8 cellular contexts compared by ENCODE assay signal in the genomic region with DNA sequence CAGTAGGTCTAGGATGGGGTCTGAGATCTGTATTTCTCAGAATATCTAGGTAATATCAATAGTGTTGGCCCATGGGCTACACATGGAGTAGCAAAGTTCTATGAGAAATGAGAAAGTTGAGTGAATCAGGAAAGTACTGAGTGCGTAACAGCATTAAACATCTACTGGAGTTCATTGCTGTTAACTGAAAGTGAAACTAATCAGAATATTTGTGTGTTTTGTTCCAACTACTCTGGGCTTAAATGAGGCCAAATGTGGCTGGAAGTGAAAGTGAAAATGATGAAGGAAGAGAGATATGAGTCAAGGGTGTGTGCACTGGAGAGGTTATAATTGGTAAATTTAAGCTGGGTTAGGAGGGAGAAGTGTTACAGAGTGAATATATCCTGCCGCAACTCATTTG. TPM values are rescaled to one million over a fixed set of nuclear protein-coding genes. Genes with fewer than 3 reads are reported as not detected.
DNase-seq lines count a peak whose midpoint lies in the region; ATAC-seq and TF ChIP-seq lines count a peak whose summit lies in the region.

No MANE protein-coding gene starts in this region.

- peak overlapping the region; percentile 24; the same call in 1 of the 2 replicates for H3K4me3 ChIP-seq in IMR-90 (ENCODE audit: insufficient read depth, low read depth, low read length)

- H3K36me3 ChIP-seq in IMR-90 (ENCODE audit: control insufficient read depth, insufficient read depth, low read length) = no peaks in the 10 kb centered on the region

- peak; percentile 39 for DNase-seq in IMR-90
- peak in 1 of 2 donors; percentile 12 for DNase-seq in activated naive CD4-positive, alpha-beta T cell treated with anti-CD3 and anti-CD28 coated beads, Interleukin-2, amount 50 U/mL, for 72 hours (ENCODE audit: low spot score in 2 of 2)
- peak in 1 of 2 donors; percentile 46 for DNase-seq in memory B cell (ENCODE audit: low spot score in 2 of 2)
- no peak for DNase-seq in NCI-H82 (lab: John Stamatoyannopoulos, UW)
- DNase-seq in GDM1 (lab: John Stamatoyannopoulos, UW) = no peak
- DNase-seq in NCI-H2227 treated with DMSO at 0.1 percent for 48 hours (lab: John Stamatoyannopoulos, UW) = no peak

- H4K5ac ChIP-seq in IMR-90 (ENCODE audit: low read depth, low read length) = no peak overlapping the region

- in situ Hi-C loops in IMR-90 (cut with MboI; ENCODE audit: low sequenced_read_pairs) = no loop called here

- H3K4me2 ChIP-seq in IMR-90 (ENCODE audit: low read depth, low read length) = peak overlapping the region; percentile 72

- no peak overlapping the region for H2BK120ac ChIP-seq in IMR-90 (ENCODE audit: low read depth, low read length)

- no peaks in the 10 kb centered on the region for H3K79me1 ChIP-seq in IMR-90 (ENCODE audit: low read depth in 1 of 2, low read length in 2 of 2)

- POLR2A ChIA-PET in IMR-90 (lab: Charles Lee; ENCODE audit: unreplicated experiment) = no interaction called here

- no peak overlapping the region for H3K14ac ChIP-seq in IMR-90 (replicated peaks; ENCODE audit: low read depth, low read length)

- CTCF ChIA-PET in IMR-90 (lab: Yijun Ruan, JAX) = no interaction called here

- H3K4me1 ChIP-seq in IMR-90 (ENCODE audit: control insufficient read depth, insufficient read depth, low read length) = no peaks in the 10 kb centered on the region

- no TSS peak for BruUV-seq in IMR-90 (replicated peaks; lab: Mats Ljungman, UMichigan)

- TF ChIP-seq POLR2A in IMR-90 (IDR thresholded peaks at IDR 0.05; ENCODE audit: low read depth, low read length) = no peak

- no peak overlapping the region for H2BK5ac ChIP-seq in IMR-90 (ENCODE audit: low read depth, low read length, poor library complexity, severe bottlenecking)

- no peaks in the 10 kb centered on the region for H3K27me3 Mint-ChIP-seq in memory B cell

- intact Hi-C loops in IMR-90 (cut with micrococcal nuclease) = no loop called here

- H4K91ac ChIP-seq in IMR-90 (ENCODE audit: insufficient read depth, low read depth, low read length) = no peak overlapping the region

- no peak overlapping the region for H3K56ac ChIP-seq in IMR-90 (ENCODE audit: extremely low read depth, insufficient read depth, low read length)

- no peak for TF ChIP-seq CTCF in IMR-90 (conservative IDR thresholded peaks at IDR 0.05; ENCODE audit: low read depth, low read length)

- TF ChIP-seq RAD21 in IMR-90 (IDR thresholded peaks at IDR 0.05; ENCODE audit: low read length) = no peak

- no peak overlapping the region for H3K4ac ChIP-seq in IMR-90 (ENCODE audit: low read depth, low read length)

- H3K4me3 Mint-ChIP-seq in memory B cell = no peak overlapping the region

- no peak overlapping the region for H3K9ac ChIP-seq in IMR-90 (ENCODE audit: low read depth, low read length)

- H2AK5ac ChIP-seq in IMR-90 (ENCODE audit: low read depth, low read length) = no peak overlapping the region

- no peak overlapping the region for H2BK20ac ChIP-seq in IMR-90 (ENCODE audit: low read depth, low read length)

- H3K36me3 Mint-ChIP-seq in activated naive CD4-positive, alpha-beta T cell treated with anti-CD3 and anti-CD28 coated beads, Interleukin-2, amount 50 U/mL, for 72 hours = peaks cover 10 to 18% of the 10 kb centered on the region in 2 donors
- no peaks in the 10 kb centered on the region for H3K36me3 Mint-ChIP-seq in memory B cell

- peaks cover 8 to 11% of the 10 kb centered on the region in 2 donors for H3K9me3 Mint-ChIP-seq in activated naive CD4-positive, alpha-beta T cell treated with anti-CD3 and anti-CD28 coated beads, Interleukin-2, amount 50 U/mL, for 72 hours
- peaks cover 2% of the 10 kb centered on the region for H3K9me3 Mint-ChIP-seq in memory B cell

- H3K9me3 ChIP-seq in IMR-90 (ENCODE audit: control insufficient read depth, insufficient read depth, low read length) = no peaks in the 10 kb centered on the region

- no peak overlapping the region for H3K27ac Mint-ChIP-seq in activated naive CD4-positive, alpha-beta T cell treated with anti-CD3 and anti-CD28 coated beads, Interleukin-2, amount 50 U/mL, for 72 hours
- H3K27ac Mint-ChIP-seq in memory B cell = no peak overlapping the region

- H3K18ac ChIP-seq in IMR-90 (ENCODE audit: low read depth, low read length) = no peak overlapping the region

- peak; percentile 100 for ATAC-seq in GM18511 (IDR thresholded peaks at IDR 0.05; ENCODE audit: unreplicated experiment)
- ATAC-seq in GM21576 (IDR thresholded peaks at IDR 0.05; ENCODE audit: unreplicated experiment) = peak; percentile 100
- peak; percentile 56 for ATAC-seq in IMR-90 (ENCODE audit: low read depth)
- ATAC-seq in activated naive CD4-positive, alpha-beta T cell treated with anti-CD3 and anti-CD28 coated beads, Interleukin-2, amount 50 U/mL, for 72 hours = peak; percentile 95 to 98
- peak; percentile 99 for ATAC-seq in memory B cell (ENCODE audit: low read depth)

- no peak overlapping the region for H2AFZ ChIP-seq in IMR-90 (replicated peaks; ENCODE audit: low read length, poor library complexity)

- no peak overlapping the region for H3K27ac ChIP-seq in IMR-90 (ENCODE audit: insufficient read depth, low read length)

- no peak overlapping the region for H2AK9ac ChIP-seq in IMR-90 (replicated peaks; ENCODE audit: low read depth, low read length, poor library complexity)

- no peak overlapping the region for H3K23ac ChIP-seq in IMR-90 (ENCODE audit: low read depth, low read length)

- no peaks in the 10 kb centered on the region for H4K20me1 ChIP-seq in IMR-90 (ENCODE audit: insufficient read depth, low read length)

- H3K27me3 ChIP-seq in IMR-90 (ENCODE audit: control insufficient read depth, insufficient read depth, low read length) = no peaks in the 10 kb centered on the region

- H3K9me1 ChIP-seq in IMR-90 (ENCODE audit: insufficient read depth, low read length) = no peaks in the 10 kb centered on the region

- 71% methylated on average over 1 of the region's 2 CpGs; no CpG with 5 or more reads in 1 of the 2 experiments for WGBS in IMR-90 (ENCODE audit: extremely low coverage in 2 of 2, insufficient read length in 1 of 2), 2 experiments

- no peaks in the 10 kb centered on the region for H3K4me1 Mint-ChIP-seq in memory B cell

- H4K8ac ChIP-seq in IMR-90 (ENCODE audit: low read depth in 2 of 2, low read length in 2 of 2) = no peak overlapping the region

- dilution Hi-C loops in IMR-90 (cut with HindIII; ENCODE audit: low sequenced_read_pairs, unreplicated experiment) = no loop called here

- H2BK15ac ChIP-seq in IMR-90 (ENCODE audit: low read depth, low read length) = no peak overlapping the region

TF ChIP-seq in IMR-90, 13 proteins besides CTCF, POLR2A, EP300 and RAD21:
- TF ChIP-seq FOS (IDR thresholded peaks at IDR 0.05; ENCODE audit: low read depth, low read length) = no peak
- TF ChIP-seq, protein P1, sequence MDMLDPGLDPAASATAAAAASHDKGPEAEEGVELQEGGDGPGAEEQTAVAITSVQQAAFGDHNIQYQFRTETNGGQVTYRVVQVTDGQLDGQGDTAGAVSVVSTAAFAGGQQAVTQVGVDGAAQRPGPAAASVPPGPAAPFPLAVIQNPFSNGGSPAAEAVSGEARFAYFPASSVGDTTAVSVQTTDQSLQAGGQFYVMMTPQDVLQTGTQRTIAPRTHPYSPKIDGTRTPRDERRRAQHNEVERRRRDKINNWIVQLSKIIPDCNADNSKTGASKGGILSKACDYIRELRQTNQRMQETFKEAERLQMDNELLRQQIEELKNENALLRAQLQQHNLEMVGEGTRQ (IDR thresholded peaks at IDR 0.05; ENCODE audit: low read depth, low read length) = no peak
- TF ChIP-seq NFE2L2 (IDR thresholded peaks at IDR 0.05; ENCODE audit: low read depth, low read length) = no peak
- no peak for TF ChIP-seq RCOR1 (IDR thresholded peaks at IDR 0.05; ENCODE audit: insufficient replicate concordance, low read length)
- TF ChIP-seq SMC3 (IDR thresholded peaks at IDR 0.05; ENCODE audit: low read depth, low read length) = no peak
- TF ChIP-seq MXI1 (IDR thresholded peaks at IDR 0.05; ENCODE audit: borderline replicate concordance, low read depth, low read length) = no peak
- TF ChIP-seq MAFK (IDR thresholded peaks at IDR 0.05; ENCODE audit: low read depth, low read length) = no peak
- no peak for TF ChIP-seq ELK1 (IDR thresholded peaks at IDR 0.05; ENCODE audit: borderline replicate concordance, low read depth, low read length)
TF ChIP-seq in IMR-90: peak in this region for 0.

RNA-seq across cellular contexts. Expression of gene TMEM106B, which starts 46.5 kb away (rescaled TPM):
- total RNA-seq in IMR-90 (2012; rRNA removed) = 59.5 and 82.8 TPM in 2 replicates
- 19.4 and 24.7 TPM in 2 replicates for polyA plus RNA-seq in IMR-90 (2012; rRNA removed)
- 6.1 and 8.8 TPM in 2 replicates for polyA plus RNA-seq in IMR-90 (2012; cell fraction: cytosol; rRNA removed)
- 2.2 and 7.9 TPM in 2 replicates for polyA plus RNA-seq in IMR-90 (2012; cell fraction: nucleus; rRNA removed; ENCODE audit: low replicate concordance)
- 10 to 100 TPM; 18.4 to 27.2 TPM for total RNA-seq in activated naive CD4-positive, alpha-beta T cell treated with anti-CD3 and anti-CD28 coated beads, Interleukin-2, amount 50 U/mL, for 72 hours
